Comparison of ENCODE assay signal across 9 cellular contexts in genomic region chr7:3673524-3673923, GRCh38.
DNase-seq lines count a peak whose midpoint lies in the region; ATAC-seq, FAIRE-seq and TF ChIP-seq lines count a peak whose summit lies in the region.
"Had no signal": no experiment of that assay in that cellular context is flagged by ENCODE, and none has a peak within 500 bp of the region (broad histone marks: within the 10 kb centered on the region; RNA-seq: fewer than 3 reads in every experiment).

No MANE protein-coding gene starts in this region.

- DNase-seq in NCI-H526 (lab: John Stamatoyannopoulos, UW), result peak; percentile 4 to 62
- DNase-seq in NCI-H526 treated with DMSO at 0.1 percent for 48 hours (lab: John Stamatoyannopoulos, UW), result no peak
- DNase-seq in activated CD4-positive, alpha-beta T cell treated with anti-CD3 and anti-CD28 coated beads for 4 hours, result peak; percentile 41 to 58
- peak; percentile 25 for DNase-seq in endothelial cell of umbilical vein (ENCODE audit: low read depth, low spot score)
- no peak for DNase-seq in retinal pigment epithelial cell (ENCODE audit: low read depth)
- no peak for DNase-seq in UCSD-AML1 (lab: John Stamatoyannopoulos, UW; ENCODE audit: unreplicated experiment)
- no peak for DNase-seq in natural killer cell treated with Interleukin-12 subunit alpha and Interleukin-12 subunit beta and Interleukin-15 and Interleukin-18, amount 100 ng/mL, for 72 hours (ENCODE audit: low spot score)

- H3K79me2 ChIP-seq in endothelial cell of umbilical vein (ENCODE audit: control insufficient read depth, insufficient read depth, low read length), result no peaks in the 10 kb centered on the region

- H3K4me2 ChIP-seq in endothelial cell of umbilical vein (ENCODE audit: insufficient read depth, low read length), result no peak overlapping the region

- no peak overlapping the region for H3K9ac ChIP-seq in endothelial cell of umbilical vein (replicated peaks; ENCODE audit: extremely low read depth, insufficient read depth, low read length)
- H3K9ac ChIP-seq: BLaER1 treated with 17β-estradiol and CSF1 and Interleukin-3, amounts not matched to agents 10 nM and 100 nM had no signal

- H3K27ac Mint-ChIP-seq in natural killer cell treated with Interleukin-12 subunit alpha and Interleukin-12 subunit beta and Interleukin-15 and Interleukin-18, amount 100 ng/mL, for 72 hours, result no peak overlapping the region

- H3K9me3 ChIP-seq in endothelial cell of umbilical vein (replicated peaks; ENCODE audit: control insufficient read depth, insufficient read depth, low read length), result no peaks in the 10 kb centered on the region

- H3K36me3 ChIP-seq in endothelial cell of umbilical vein (ENCODE audit: control insufficient read depth in 2 of 2, extremely low read depth in 1 of 2, insufficient read depth in 2 of 2, low read length in 2 of 2), result no peaks in the 10 kb centered on the region
- H3K36me3 ChIP-seq: BLaER1 treated with 17β-estradiol and CSF1 and Interleukin-3, amounts not matched to agents 10 nM and 100 nM had no signal

- H4K20me1 ChIP-seq in endothelial cell of umbilical vein (replicated peaks; ENCODE audit: control insufficient read depth, extremely low read depth, insufficient read depth, low read length), result no peaks in the 10 kb centered on the region
- H4K20me1 ChIP-seq: BLaER1 treated with 17β-estradiol and CSF1 and Interleukin-3, amounts not matched to agents 10 nM and 100 nM had no signal

- no peaks in the 10 kb centered on the region for H3K36me3 Mint-ChIP-seq in natural killer cell treated with Interleukin-12 subunit alpha and Interleukin-12 subunit beta and Interleukin-15 and Interleukin-18, amount 100 ng/mL, for 72 hours

- CTCF ChIA-PET in endothelial cell of umbilical vein (lab: Charles Lee), result interaction anchor here (0.7 to 3.8 kb wide), 20 partner anchors 10 to 808 kb away, joined by 3 to 43 read pairs (median 4); partner anchors contain the start of gene SDK1

- no peak for ATAC-seq in HG03432 (IDR thresholded peaks at IDR 0.05; ENCODE audit: unreplicated experiment)
- ATAC-seq in natural killer cell treated with Interleukin-12 subunit alpha and Interleukin-12 subunit beta and Interleukin-15 and Interleukin-18, amount 100 ng/mL, for 72 hours, result no peak

- TF ChIP-seq CTCF in endothelial cell of umbilical vein (IDR thresholded peaks at IDR 0.05; ENCODE audit: extremely low read depth in 1 of 2, insufficient read depth in 1 of 2, low read depth in 1 of 2, low read length in 2 of 2), result peak; percentile 37 to 54
- TF ChIP-seq CTCF in retinal pigment epithelial cell (conservative IDR thresholded peaks at IDR 0.05; ENCODE audit: low read depth, low read length), result peak; percentile 69

- no peak overlapping the region for H3K4me3 ChIP-seq in endothelial cell of umbilical vein (replicated peaks in 1 of 3; ENCODE audit: insufficient read depth in 1 of 3, low read depth in 1 of 3, low read length in 3 of 3)
- no peak overlapping the region for H3K4me3 ChIP-seq in retinal pigment epithelial cell (ENCODE audit: low read length)
- H3K4me3 ChIP-seq: BLaER1 treated with 17β-estradiol and CSF1 and Interleukin-3, amounts not matched to agents 10 nM and 100 nM had no signal

- no peak for TF ChIP-seq POLR2A in endothelial cell of umbilical vein (IDR thresholded peaks at IDR 0.05; ENCODE audit: low read depth, low read length)

- no peak overlapping the region for H3K27ac ChIP-seq in endothelial cell of umbilical vein (ENCODE audit: insufficient read depth, low read depth, low read length)
- H3K27ac ChIP-seq: BLaER1 treated with 17β-estradiol and CSF1 and Interleukin-3, amounts not matched to agents 10 nM and 100 nM had no signal

- POLR2A ChIA-PET in endothelial cell of umbilical vein (lab: Charles Lee), result no interaction called here

- H3K4me3 Mint-ChIP-seq in natural killer cell treated with Interleukin-12 subunit alpha and Interleukin-12 subunit beta and Interleukin-15 and Interleukin-18, amount 100 ng/mL, for 72 hours, result no peak overlapping the region

- H3K4me1 ChIP-seq in endothelial cell of umbilical vein (ENCODE audit: control insufficient read depth, extremely low read depth, insufficient read depth, low read length), result no peaks in the 10 kb centered on the region

- dilution Hi-C loops in endothelial cell of umbilical vein (cut with MboI; ENCODE audit: extremely low pct_ligation_motif_present, low sequenced_read_pairs), result no loop called here

- intact Hi-C loops in endothelial cell of umbilical vein (cut with micrococcal nuclease), result loop anchor here (1.0 to 10.0 kb wide), 4 partner anchors 191 to 809 kb away; partner anchors contain the start of gene SDK1

- peaks cover 0 to 2% of the 10 kb centered on the region in 2 donors for H3K4me1 Mint-ChIP-seq in natural killer cell treated with Interleukin-12 subunit alpha and Interleukin-12 subunit beta and Interleukin-15 and Interleukin-18, amount 100 ng/mL, for 72 hours (ENCODE audit: low read depth in 2 of 2)

- no peaks in the 10 kb centered on the region for H3K9me1 ChIP-seq in endothelial cell of umbilical vein (replicated peaks; ENCODE audit: control insufficient read depth, extremely low read depth, insufficient read depth, low read length)

- no peaks in the 10 kb centered on the region for H3K27me3 ChIP-seq in endothelial cell of umbilical vein (ENCODE audit: control insufficient read depth in 2 of 2, insufficient read depth in 2 of 2, low read length in 2 of 2)
- H3K27me3 ChIP-seq: BLaER1 treated with 17β-estradiol and CSF1 and Interleukin-3, amounts not matched to agents 10 nM and 100 nM had no signal

- BruUV-seq in endothelial cell of umbilical vein (replicated peaks; lab: Mats Ljungman, UMichigan), result no TSS peak

- no peaks in the 10 kb centered on the region for H3K9me3 Mint-ChIP-seq in natural killer cell treated with Interleukin-12 subunit alpha and Interleukin-12 subunit beta and Interleukin-15 and Interleukin-18, amount 100 ng/mL, for 72 hours

- H2AFZ ChIP-seq in endothelial cell of umbilical vein (ENCODE audit: low read depth, low read length), result no peak overlapping the region

- FAIRE-seq in endothelial cell of umbilical vein (lab: Jason Lieb, UNC), result peak; percentile 71

- peaks cover 8 to 20% of the 10 kb centered on the region in 2 donors for H3K27me3 Mint-ChIP-seq in natural killer cell treated with Interleukin-12 subunit alpha and Interleukin-12 subunit beta and Interleukin-15 and Interleukin-18, amount 100 ng/mL, for 72 hours

TF ChIP-seq in endothelial cell of umbilical vein, 7 proteins besides CTCF, POLR2A, EP300 and RAD21:
- TF ChIP-seq FOS (IDR thresholded peaks at IDR 0.05; ENCODE audit: borderline replicate concordance, insufficient read depth, low read length) (no peak), EZH2 (IDR thresholded peaks at IDR 0.05; ENCODE audit: borderline replicate concordance, low read depth, low read length, severe bottlenecking) (no peak), POLR2AphosphoS5 (IDR thresholded peaks at IDR 0.05; ENCODE audit: insufficient read depth, low read depth, low read length) (no peak)

Comparison
In these comparisons a context has a peak if more than half of its experiments do, and no peak if none do; other contexts are left out.
1. DNase-seq: peak in NCI-H526 (2 of 2), activated CD4-positive, alpha-beta T cell treated with anti-CD3 and anti-CD28 coated beads for 4 hours (2 of 2) and endothelial cell of umbilical vein (single experiment); none in NCI-H526 treated with DMSO at 0.1 percent for 48 hours (single experiment), retinal pigment epithelial cell (single experiment), UCSD-AML1 (single experiment) and natural killer cell treated with Interleukin-12 subunit alpha and Interleukin-12 subunit beta and Interleukin-15 and Interleukin-18, amount 100 ng/mL, for 72 hours (single experiment).